ENCODE assay signal across 8 cellular contexts in genomic region chrX:15334561-15334960, GRCh38. TPM values are rescaled to one million over a fixed set of nuclear protein-coding genes. Genes with fewer than 3 reads are reported as not detected.
DNase-seq lines count a peak whose midpoint lies in the region; ATAC-seq, FAIRE-seq and TF ChIP-seq lines count a peak whose summit lies in the region.

No MANE protein-coding gene starts in this region.

- H2AFZ ChIP-seq in HepG2 (ENCODE audit: low read length), result no peak overlapping the region

- H3K4me1 ChIP-seq in BE2C (no peaks in the 10 kb centered on the region), ascending aorta (no peaks in the 10 kb centered on the region), HepG2 (ENCODE audit: insufficient read depth, low read length) (peaks cover 7% of the 10 kb centered on the region; the same call in 1 of the 2 replicates), transverse colon (peaks cover 0 to 8% (median 2%) of the 10 kb centered on the region in 4 donors)

- TF ChIP-seq CTCF in BE2C (IDR thresholded peaks at IDR 0.05; ENCODE audit: low read depth, low read length) (no peak), HFFc6 (IDR thresholded peaks at IDR 0.05) (no peak), ascending aorta (IDR thresholded peaks at IDR 0.05) (no peak), HepG2 (CRISPR knock-in tag; IDR thresholded peaks at IDR 0.05) (no peak), transverse colon (IDR thresholded peaks at IDR 0.05) (no peak)

- no peaks in the 10 kb centered on the region; the same call in 1 of the 2 replicates for H3K36me3 ChIP-seq in BE2C
- H3K36me3 ChIP-seq in ascending aorta, result peaks cover 2 to 3% of the 10 kb centered on the region in 2 donors
- peaks cover 2 to 8% of the 10 kb centered on the region in 2 experiments; a peak in 3 of 5 replicates for H3K36me3 ChIP-seq in HepG2 (replicated peaks in 1 of 2; ENCODE audit: control insufficient read depth in 1 of 2, insufficient read depth in 2 of 2, low read length in 2 of 2)
- H3K36me3 ChIP-seq in transverse colon, result no peaks in the 10 kb centered on the region

- in situ Hi-C loops in HepG2 (cut with HindIII; ENCODE audit: extremely low pct_ligation_motif_present, low pct_unique_long_range_greater_than_20kb) (loop anchor here (25.0 kb wide), 1 partner anchor 353 kb away; no protein-coding TSS in a partner anchor), transverse colon (cut with MboI; ENCODE audit: low pct_ligation_motif_present in 1 of 4, low pct_unique_long_range_greater_than_20kb in 1 of 4, low sequenced_read_pairs in 3 of 4) (loop anchor here in 2 of 4 donors (25.0 kb wide), 2 partner anchors 128 to 353 kb away; no protein-coding TSS in a partner anchor)

- H3K27ac ChIP-seq in ascending aorta, result peak overlapping the region; percentile 77 to 85
- peak overlapping the region; percentile 72 for H3K27ac ChIP-seq in HepG2 (ENCODE audit: extremely low read length, insufficient read depth, low read length)
- peak overlapping the region; percentile 79 to 93 (median 88) for H3K27ac ChIP-seq in transverse colon

- POLR2A ChIA-PET in HepG2 (lab: Yijun Ruan, JAX), result no interaction called here

- no peaks in the 10 kb centered on the region for H3K27me3 ChIP-seq in BE2C
- no peaks in the 10 kb centered on the region for H3K27me3 ChIP-seq in ascending aorta
- no peaks in the 10 kb centered on the region; a peak in 1 of 5 replicates for H3K27me3 ChIP-seq in HepG2 (ENCODE audit: control insufficient read depth in 1 of 2, insufficient read depth in 2 of 2, low read length in 2 of 2)
- no peaks in the 10 kb centered on the region for H3K27me3 ChIP-seq in transverse colon

- H4K20me1 ChIP-seq in HepG2 (ENCODE audit: insufficient read depth, low read length), result no peaks in the 10 kb centered on the region

- peak overlapping the region; percentile 77 for H3K9ac ChIP-seq in HepG2 (ENCODE audit: insufficient read depth, low read depth, low read length)

- TF ChIP-seq EP300 in HepG2 (IDR thresholded peaks at IDR 0.05; ENCODE audit: low read depth in 2 of 2, low read length in 2 of 2) (no peak), HepG2 (CRISPR knock-in tag; IDR thresholded peaks at IDR 0.05; ENCODE audit: borderline replicate concordance) (no peak), transverse colon (IDR thresholded peaks at IDR 0.05; ENCODE audit: low read depth) (no peak)

- H3K27ac Mint-ChIP-seq in HFFc6, result peak overlapping the region; percentile 92

- H3K4me1 Mint-ChIP-seq in HFFc6 (ENCODE audit: low read depth), result peaks cover 6% of the 10 kb centered on the region; the same call in 1 of the 2 replicates

- H3K4me3 Mint-ChIP-seq in HFFc6, result peak overlapping the region; percentile 92

- FAIRE-seq in HepG2 (lab: Jason Lieb, UNC), result peak; percentile 56

- ATAC-seq in HepG2 (no peak), HG02642 (IDR thresholded peaks at IDR 0.05; ENCODE audit: poor library complexity, unreplicated experiment) (no peak)

- peaks cover 1% of the 10 kb centered on the region; the same call in 1 of the 2 replicates for H3K27me3 Mint-ChIP-seq in HFFc6 (ENCODE audit: insufficient read depth)

- H3K4me2 ChIP-seq in HepG2 (ENCODE audit: low read depth, low read length), result peak overlapping the region; percentile 62

- no peaks in the 10 kb centered on the region for H3K9me3 Mint-ChIP-seq in HFFc6

- intact Hi-C loops in ascending aorta (cut with DNase I) (loop anchor here (2.0 to 10.0 kb wide), 2 partner anchors 340 to 520 kb away; partner anchors contain the start of gene AP1S2), HepG2 (cut with micrococcal nuclease; ENCODE audit: unreplicated experiment) (loop anchor here (2.0 kb wide), 1 partner anchor 66 kb away; no protein-coding TSS in a partner anchor), transverse colon (cut with DNase I; ENCODE audit: low total_unique reads) (no loop called here)

- no peak for TF ChIP-seq RAD21 in HepG2 (CRISPR knock-in tag; IDR thresholded peaks at IDR 0.05)

- no TSS peak for BruUV-seq in HepG2 (replicated peaks; lab: Mats Ljungman, UMichigan)

- CTCF ChIA-PET in HepG2 (lab: Yijun Ruan, JAX; ENCODE audit: low intra/inter-chr PET ratio, low total read pairs), result no interaction called here

- H3K79me2 ChIP-seq in HepG2 (ENCODE audit: insufficient read depth, low read length), result peaks cover 11% of the 10 kb centered on the region

- no peak for DNase-seq in BE2C
- peak; percentile 17 for DNase-seq in HFFc6
- DNase-seq in ascending aorta (ENCODE audit: low spot score in 2 of 2), result no peak
- DNase-seq in HepG2 (ENCODE audit: low spot score), result no peak
- DNase-seq in transverse colon, result no peak
- no peak for DNase-seq in NCI-H524 (lab: John Stamatoyannopoulos, UW)
- no peak for DNase-seq in COLO668 (lab: John Stamatoyannopoulos, UW; ENCODE audit: unreplicated experiment)

- WGBS in HepG2 (ENCODE audit: low lambda C conversion rate), result 0% methylated on average over 5 of the region's 7 CpGs
- WGBS in transverse colon (ENCODE audit: low coverage in 1 of 2), 2 donors, result 10 to 34% methylated on average over 3 to 7 of the region's 7 CpGs

- H3K9me3 ChIP-seq in BE2C (no peaks in the 10 kb centered on the region), ascending aorta (no peaks in the 10 kb centered on the region), HepG2 (ENCODE audit: low read length) (no peaks in the 10 kb centered on the region), transverse colon (no peaks in the 10 kb centered on the region)

- no peaks in the 10 kb centered on the region for H3K36me3 Mint-ChIP-seq in HFFc6 (ENCODE audit: low read depth)

- peak overlapping the region; percentile 79 for H3K4me3 ChIP-seq in BE2C (ENCODE audit: low read depth, low read length)
- peak overlapping the region; percentile 64 to 73 for H3K4me3 ChIP-seq in ascending aorta
- H3K4me3 ChIP-seq in HepG2 (replicated peaks in 1 of 3; ENCODE audit: insufficient read depth in 1 of 3, low read depth in 2 of 3, low read length in 3 of 3), result peak overlapping the region; percentile 77 to 85 (median 80)
- peak overlapping the region; percentile 54 to 89 (median 66) for H3K4me3 ChIP-seq in transverse colon

- no peak for TF ChIP-seq POLR2A in HepG2 (IDR thresholded peaks at IDR 0.05; ENCODE audit: insufficient read depth in 1 of 2, low read depth in 2 of 2, low read length in 2 of 2)
- TF ChIP-seq POLR2A in transverse colon (IDR thresholded peaks at IDR 0.05), result no peak

RNA-seq across cellular contexts. Expression of gene PIGA, which starts 0.8 kb away (rescaled TPM):
- polyA plus RNA-seq in BE2C (2012; ENCODE audit: insufficient read depth, insufficient read length, low read depth), result 15.3 TPM
- total RNA-seq in HFFc6 (2021; fragmentation: NEBNext Ultra II Directional; extraction: Animal tissue kit (Norgen Biotek cat#: 25700)), result 1 to 10 TPM; 4.8 to 6.8 (median 6.0) TPM
- total RNA-seq in ascending aorta (54.6 TPM), HepG2 (2016; rRNA removed; fragmentation: Illumina TruSeq; extraction: Trizol) (13.0 and 19.9 TPM in 2 replicates), transverse colon (10 to 100 TPM in 3 of 4 donors, 1 to 10 TPM in 1; 6.6 to 53.9 (median 12.7) TPM)
- 2.2 and 2.5 TPM in 2 replicates for total RNA-seq in HepG2 (2016; cell fraction: cytosol; rRNA removed; fragmentation: Illumina TruSeq; extraction: Trizol; ENCODE audit: low read depth)
- 13.9 and 16.6 TPM in 2 replicates for total RNA-seq in HepG2 (2016; cell fraction: insoluble cytoplasmic fraction; rRNA removed; fragmentation: Illumina TruSeq; extraction: Trizol)
- total RNA-seq in HepG2 (2016; cell fraction: membrane; rRNA removed; fragmentation: Illumina TruSeq; extraction: Trizol), result 9.6 and 12.7 TPM in 2 replicates
- 17.7 and 21.1 TPM in 2 replicates for total RNA-seq in HepG2 (2016; cell fraction: nucleus; rRNA removed; fragmentation: Illumina TruSeq; extraction: Trizol)
- 4.4 and 6.0 TPM in 2 replicates for polyA plus RNA-seq in HepG2 (2011; rRNA removed)
- 2.1 and 2.7 TPM in 2 replicates for polyA plus RNA-seq in HepG2 (2011; cell fraction: cytosol; rRNA removed)
- 6.5 and 7.0 TPM in 2 replicates for polyA plus RNA-seq in HepG2 (2011; cell fraction: nucleus; rRNA removed)
- polyA plus RNA-seq in HepG2 (2012), result 4.1 and 6.2 TPM in 2 replicates
- 1.2 and 1.7 TPM in 2 replicates for polyA plus RNA-seq in HepG2 (2016; cell fraction: cytosol; fragmentation: Illumina TruSeq; extraction: Trizol; ENCODE audit: low read depth)
- 14.7 and 15.1 TPM in 2 replicates for polyA plus RNA-seq in HepG2 (2016; cell fraction: insoluble cytoplasmic fraction; fragmentation: Illumina TruSeq; extraction: Trizol; ENCODE audit: low read depth)
- 5.5 and 6.4 TPM in 2 replicates for polyA plus RNA-seq in HepG2 (2016; cell fraction: membrane; fragmentation: Illumina TruSeq; extraction: Trizol; ENCODE audit: low read depth)
- polyA plus RNA-seq in HepG2 (2016; cell fraction: nucleus; fragmentation: Illumina TruSeq; extraction: Trizol; ENCODE audit: insufficient read depth, low read depth), result 21.5 and 24.4 TPM in 2 replicates
- polyA minus RNA-seq in HepG2 (2011; rRNA and poly(A)+ RNA removed; ENCODE audit: low replicate concordance), result 11.0 and 43.0 TPM in 2 replicates
- polyA minus RNA-seq in HepG2 (2011; cell fraction: cytosol; rRNA and poly(A)+ RNA removed), result 4.2 and 4.8 TPM in 2 replicates
- 19.6 and 23.0 TPM in 2 replicates for polyA minus RNA-seq in HepG2 (2011; cell fraction: nucleus; rRNA and poly(A)+ RNA removed)

RNA-seq across cellular contexts. Expression of gene ASB11, which starts 19.1 kb away (rescaled TPM):
- not detected for polyA plus RNA-seq in BE2C (2012; ENCODE audit: insufficient read depth, insufficient read length, low read depth)
- not detected for total RNA-seq in HFFc6 (2021; fragmentation: NEBNext Ultra II Directional; extraction: Animal tissue kit (Norgen Biotek cat#: 25700))
- total RNA-seq in ascending aorta, result not detected
- not detected in 2 replicates for total RNA-seq in HepG2 (2016; rRNA removed; fragmentation: Illumina TruSeq; extraction: Trizol)
- not detected in 2 replicates for total RNA-seq in HepG2 (2016; cell fraction: cytosol; rRNA removed; fragmentation: Illumina TruSeq; extraction: Trizol; ENCODE audit: low read depth)
- not detected in 2 replicates for total RNA-seq in HepG2 (2016; cell fraction: insoluble cytoplasmic fraction; rRNA removed; fragmentation: Illumina TruSeq; extraction: Trizol)
- not detected in 2 replicates for total RNA-seq in HepG2 (2016; cell fraction: membrane; rRNA removed; fragmentation: Illumina TruSeq; extraction: Trizol)
- total RNA-seq in HepG2 (2016; cell fraction: nucleus; rRNA removed; fragmentation: Illumina TruSeq; extraction: Trizol), result not detected in 2 replicates
- not detected in 2 replicates for polyA plus RNA-seq in HepG2 (2011; rRNA removed)
- polyA plus RNA-seq in HepG2 (2011; cell fraction: cytosol; rRNA removed), result not detected in 2 replicates
- polyA plus RNA-seq in HepG2 (2011; cell fraction: nucleus; rRNA removed), result not detected in 2 replicates
- 0.07 TPM in 1 of 2 replicates, not detected in the other for polyA plus RNA-seq in HepG2 (2012)
- not detected in 2 replicates for polyA plus RNA-seq in HepG2 (2016; cell fraction: cytosol; fragmentation: Illumina TruSeq; extraction: Trizol; ENCODE audit: low read depth)
- polyA plus RNA-seq in HepG2 (2016; cell fraction: insoluble cytoplasmic fraction; fragmentation: Illumina TruSeq; extraction: Trizol; ENCODE audit: low read depth), result not detected in 2 replicates
- not detected in 2 replicates for polyA plus RNA-seq in HepG2 (2016; cell fraction: membrane; fragmentation: Illumina TruSeq; extraction: Trizol; ENCODE audit: low read depth)
- polyA plus RNA-seq in HepG2 (2016; cell fraction: nucleus; fragmentation: Illumina TruSeq; extraction: Trizol; ENCODE audit: insufficient read depth, low read depth), result not detected in 2 replicates
- polyA minus RNA-seq in HepG2 (2011; rRNA and poly(A)+ RNA removed; ENCODE audit: low replicate concordance), result not detected in 2 replicates
- not detected in 2 replicates for polyA minus RNA-seq in HepG2 (2011; cell fraction: cytosol; rRNA and poly(A)+ RNA removed)
- not detected in 2 replicates for polyA minus RNA-seq in HepG2 (2011; cell fraction: nucleus; rRNA and poly(A)+ RNA removed)
- total RNA-seq in transverse colon, result 1 to 10 TPM in 1 of 4 donors, under 1 TPM in 1, not detected in 2; 0.32 to 1.1 TPM

RNA-seq across cellular contexts. Expression of gene VEGFD, which starts 49.7 kb away (rescaled TPM):
- polyA plus RNA-seq in BE2C (2012; ENCODE audit: insufficient read depth, insufficient read length, low read depth), result 0.97 TPM
- total RNA-seq in HFFc6 (2021; fragmentation: NEBNext Ultra II Directional; extraction: Animal tissue kit (Norgen Biotek cat#: 25700)), result not detected
- total RNA-seq in ascending aorta (0.85 TPM), HepG2 (2016; rRNA removed; fragmentation: Illumina TruSeq; extraction: Trizol) (0.27 and 0.35 TPM in 2 replicates), transverse colon (1 to 10 TPM in 1 of 4 donors, under 1 TPM in 1, not detected in 2; 0.95 to 3.0 TPM)
- 0.35 and 0.61 TPM in 2 replicates for total RNA-seq in HepG2 (2016; cell fraction: cytosol; rRNA removed; fragmentation: Illumina TruSeq; extraction: Trizol; ENCODE audit: low read depth)
- 0.30 TPM in 1 of 2 replicates, not detected in the other for total RNA-seq in HepG2 (2016; cell fraction: insoluble cytoplasmic fraction; rRNA removed; fragmentation: Illumina TruSeq; extraction: Trizol)
- total RNA-seq in HepG2 (2016; cell fraction: membrane; rRNA removed; fragmentation: Illumina TruSeq; extraction: Trizol), result 0.14 TPM in 1 of 2 replicates, not detected in the other
- 0.31 and 1.0 TPM in 2 replicates for total RNA-seq in HepG2 (2016; cell fraction: nucleus; rRNA removed; fragmentation: Illumina TruSeq; extraction: Trizol)
- polyA plus RNA-seq in HepG2 (2011; rRNA removed), result 0.11 and 0.34 TPM in 2 replicates
- 0.04 and 0.21 TPM in 2 replicates for polyA plus RNA-seq in HepG2 (2011; cell fraction: cytosol; rRNA removed)
- 0.48 and 0.87 TPM in 2 replicates for polyA plus RNA-seq in HepG2 (2011; cell fraction: nucleus; rRNA removed)
- polyA plus RNA-seq in HepG2 (2012), result 0.25 and 0.30 TPM in 2 replicates
- 0.14 TPM in 1 of 2 replicates, not detected in the other for polyA plus RNA-seq in HepG2 (2016; cell fraction: cytosol; fragmentation: Illumina TruSeq; extraction: Trizol; ENCODE audit: low read depth)
- polyA plus RNA-seq in HepG2 (2016; cell fraction: insoluble cytoplasmic fraction; fragmentation: Illumina TruSeq; extraction: Trizol; ENCODE audit: low read depth), result not detected in 2 replicates
- polyA plus RNA-seq in HepG2 (2016; cell fraction: membrane; fragmentation: Illumina TruSeq; extraction: Trizol; ENCODE audit: low read depth), result 0.13 TPM in 1 of 2 replicates, not detected in the other
- 1.1 and 3.1 TPM in 2 replicates for polyA plus RNA-seq in HepG2 (2016; cell fraction: nucleus; fragmentation: Illumina TruSeq; extraction: Trizol; ENCODE audit: insufficient read depth, low read depth)
- 0.56 TPM in 1 of 2 replicates, not detected in the other for polyA minus RNA-seq in HepG2 (2011; rRNA and poly(A)+ RNA removed; ENCODE audit: low replicate concordance)
- not detected in 2 replicates for polyA minus RNA-seq in HepG2 (2011; cell fraction: cytosol; rRNA and poly(A)+ RNA removed)
- polyA minus RNA-seq in HepG2 (2011; cell fraction: nucleus; rRNA and poly(A)+ RNA removed), result 0.52 and 0.62 TPM in 2 replicates
